Comparison of ENCODE assay signal across 8 cellular contexts in genomic region chr7:158811461-158811860, GRCh38. TPM values are rescaled to one million over a fixed set of nuclear protein-coding genes. Genes with fewer than 3 reads are reported as not detected.
DNase-seq lines count a peak whose midpoint lies in the region; ATAC-seq and TF ChIP-seq lines count a peak whose summit lies in the region.

No MANE protein-coding gene starts in this region.

- peak overlapping the region; percentile 90 for H3K27ac Mint-ChIP-seq in activated CD4-positive, alpha-beta memory T cell treated with anti-CD3 and anti-CD28 coated beads, Interleukin-2, amount 10 ng/mL, durations not matched to agents 7 days and 5 days

- POLR2A ChIA-PET in activated CD4-positive, alpha-beta memory T cell treated with anti-CD3 and anti-CD28 coated beads, Interleukin-2, amount 10 ng/mL, durations not matched to agents 7 days and 5 days (lab: Charles Lee): interaction anchor here (0.8 to 4.7 kb wide), 4 partner anchors 15 to 106 kb away, joined by 3 to 134 read pairs (median 12); partner anchors contain the start of genes ESYT2 and NCAPG2

- ATAC-seq in GM18867 (IDR thresholded peaks at IDR 0.05; ENCODE audit: unreplicated experiment): no peak

- no peak for TF ChIP-seq CTCF in fibroblast of lung (conservative IDR thresholded peaks at IDR 0.05 in 1 of 2, IDR thresholded peaks at IDR 0.05 in 1 of 2; ENCODE audit: low read depth in 1 of 2, low read length in 2 of 2)

- H3K36me3 ChIP-seq in fibroblast of lung (ENCODE audit: control insufficient read depth, insufficient read depth, low read length): no peaks in the 10 kb centered on the region

- peaks cover 66% of the 10 kb centered on the region for H3K79me2 ChIP-seq in fibroblast of lung (ENCODE audit: control insufficient read depth, insufficient read depth, low read length)

- no peaks in the 10 kb centered on the region for H3K9me3 ChIP-seq in fibroblast of lung (ENCODE audit: control insufficient read depth, insufficient read depth, low read depth, low read length)

- no peak overlapping the region for H3K27ac ChIP-seq in fibroblast of lung (ENCODE audit: insufficient read depth, low read length)

- no peaks in the 10 kb centered on the region for H4K20me1 ChIP-seq in fibroblast of lung (ENCODE audit: control insufficient read depth, extremely low read depth, insufficient read depth, low read length)

- no peaks in the 10 kb centered on the region for H3K27me3 Mint-ChIP-seq in activated CD4-positive, alpha-beta memory T cell treated with anti-CD3 and anti-CD28 coated beads, Interleukin-2, amount 10 ng/mL, durations not matched to agents 7 days and 5 days

- peaks cover 80% of the 10 kb centered on the region for H3K36me3 Mint-ChIP-seq in activated CD4-positive, alpha-beta memory T cell treated with anti-CD3 and anti-CD28 coated beads, Interleukin-2, amount 10 ng/mL, durations not matched to agents 7 days and 5 days (ENCODE audit: low read depth)

- peaks cover 72% of the 10 kb centered on the region for H3K4me1 Mint-ChIP-seq in activated CD4-positive, alpha-beta memory T cell treated with anti-CD3 and anti-CD28 coated beads, Interleukin-2, amount 10 ng/mL, durations not matched to agents 7 days and 5 days

- peaks cover 4% of the 10 kb centered on the region for H3K4me1 ChIP-seq in fibroblast of lung (ENCODE audit: control insufficient read depth, extremely low read depth, insufficient read depth, low read length)

- no peak overlapping the region for H3K4me3 Mint-ChIP-seq in activated CD4-positive, alpha-beta memory T cell treated with anti-CD3 and anti-CD28 coated beads, Interleukin-2, amount 10 ng/mL, durations not matched to agents 7 days and 5 days

- H2AFZ ChIP-seq in fibroblast of lung (ENCODE audit: low read length): no peak overlapping the region

- H3K9me3 Mint-ChIP-seq in activated CD4-positive, alpha-beta memory T cell treated with anti-CD3 and anti-CD28 coated beads, Interleukin-2, amount 10 ng/mL, durations not matched to agents 7 days and 5 days: no peaks in the 10 kb centered on the region

- H3K27me3 ChIP-seq in fibroblast of lung (ENCODE audit: control insufficient read depth, insufficient read depth, low read length): no peaks in the 10 kb centered on the region

- H3K4me2 ChIP-seq in fibroblast of lung (ENCODE audit: extremely low read depth, insufficient read depth, low read length): no peak overlapping the region

- CTCF ChIA-PET in activated CD4-positive, alpha-beta memory T cell treated with anti-CD3 and anti-CD28 coated beads, Interleukin-2, amount 10 ng/mL, durations not matched to agents 7 days and 5 days (lab: Charles Lee): interaction anchor here (0.8 to 2.4 kb wide), 4 partner anchors 10 to 18 kb away, joined by 4 to 7 read pairs (median 4); partner anchors contain the start of gene ESYT2

- H3K4me3 ChIP-seq in fibroblast of lung (replicated peaks in 1 of 4; ENCODE audit: control extremely low read depth in 1 of 4, insufficient read depth in 1 of 4, low read depth in 3 of 4, low read length in 4 of 4): no peak overlapping the region

- DNase-seq in ELR (ENCODE audit: low read depth) (peak; percentile 22), fibroblast of lung (ENCODE audit: low read depth in 2 of 2) (peak; percentile 70 to 93), foreskin melanocyte (no peak), globus pallidus (ENCODE audit: low spot score) (no peak), NK-92 (lab: John Stamatoyannopoulos, UW; ENCODE audit: unreplicated experiment) (no peak)
- DNase-seq in activated CD4-positive, alpha-beta memory T cell treated with anti-CD3 and anti-CD28 coated beads, Interleukin-2, amount 10 ng/mL, durations not matched to agents 7 days and 5 days: peak; percentile 51
- peak; percentile 81 for DNase-seq in stimulated activated CD4-positive, alpha-beta T cell treated with anti-CD3 and anti-CD28 coated beads, Interleukin-15, amount 100 ng/mL, for 24 hours

- no peak overlapping the region for H3K9ac ChIP-seq in fibroblast of lung (ENCODE audit: insufficient read depth, low read length)

RNA-seq across cellular contexts. Expression of gene ESYT2, which starts 17.8 kb away (rescaled TPM):
- 100 to 1,000 TPM; 128 to 133 TPM for total RNA-seq in activated CD4-positive, alpha-beta memory T cell treated with anti-CD3 and anti-CD28 coated beads, Interleukin-2, amount 10 ng/mL, durations not matched to agents 7 days and 5 days
- total RNA-seq in fibroblast of lung: 83.0 and 93.0 TPM in 2 replicates
- polyA plus RNA-seq in fibroblast of lung: 42.7 and 66.0 TPM in 2 replicates
- polyA plus RNA-seq in fibroblast of lung (2012): 35.8 and 50.3 TPM in 2 replicates
- 27.9 and 68.7 TPM in 2 replicates for polyA minus RNA-seq in fibroblast of lung (ENCODE audit: low replicate concordance)

RNA-seq across cellular contexts. Expression of gene DYNC2I1, which starts 44.9 kb away (rescaled TPM):
- total RNA-seq in activated CD4-positive, alpha-beta memory T cell treated with anti-CD3 and anti-CD28 coated beads, Interleukin-2, amount 10 ng/mL, durations not matched to agents 7 days and 5 days: 10 to 100 TPM; 12.2 to 16.1 TPM
- 4.9 and 8.3 TPM in 2 replicates for total RNA-seq in fibroblast of lung
- 5.1 and 8.5 TPM in 2 replicates for polyA plus RNA-seq in fibroblast of lung
- 7.9 and 10.4 TPM in 2 replicates for polyA plus RNA-seq in fibroblast of lung (2012)
- 1.8 and 7.1 TPM in 2 replicates for polyA minus RNA-seq in fibroblast of lung (ENCODE audit: low replicate concordance)

Comparison
In these comparisons a context has a peak if more than half of its experiments do, and no peak if none do; other contexts are left out.
1. DNase-seq: peak in ELR (single experiment), activated CD4-positive, alpha-beta memory T cell treated with anti-CD3 and anti-CD28 coated beads, Interleukin-2, amount 10 ng/mL, durations not matched to agents 7 days and 5 days (single experiment), fibroblast of lung (2 of 2) and stimulated activated CD4-positive, alpha-beta T cell treated with anti-CD3 and anti-CD28 coated beads, Interleukin-15, amount 100 ng/mL, for 24 hours (single experiment); none in foreskin melanocyte (single experiment), globus pallidus (single experiment) and NK-92 (single experiment).